10 cellular contexts compared by ENCODE assay signal in genomic region chr9:20997503-20998076, GRCh38. TPM values are rescaled to one million over a fixed set of nuclear protein-coding genes. Genes with fewer than 3 reads are reported as not detected.
A peak's percentile ranks its signal among the peaks of the same experiment; 100 is the strongest.
DNase-seq lines count a peak whose midpoint lies in the region; ATAC-seq and TF ChIP-seq lines count a peak whose summit lies in the region.
"Had no signal": no experiment of that assay in that cellular context is flagged by ENCODE, and none has a peak within 500 bp of the region (broad histone marks: within the 10 kb centered on the region; RNA-seq: fewer than 3 reads in every experiment).

No MANE protein-coding gene starts in this region.

- no peaks in the 10 kb centered on the region for H3K27me3 Mint-ChIP-seq in activated T-cell treated with anti-CD3 and anti-CD28 coated beads, Interleukin-2, amount 50 U/mL, for 72 hours (ENCODE audit: low read depth)
- no peaks in the 10 kb centered on the region for H3K27me3 Mint-ChIP-seq in stimulated activated memory B cell treated with anti-CD40 and anti-IgM and Interleukin-4, amounts not matched to agents 10 μg/mL and 1 μg/mL and 100 μg/mL, for 72 hours

- H3K4me3 ChIP-seq in dorsolateral prefrontal cortex, result no peak overlapping the region

- intact Hi-C loops in dorsolateral prefrontal cortex (cut with DNase I), result no loop called here

- peaks cover 13 to 15% of the 10 kb centered on the region in 2 donors for H3K36me3 Mint-ChIP-seq in activated T-cell treated with anti-CD3 and anti-CD28 coated beads, Interleukin-2, amount 50 U/mL, for 72 hours (ENCODE audit: insufficient read depth in 2 of 2)
- H3K36me3 Mint-ChIP-seq in stimulated activated memory B cell treated with anti-CD40 and anti-IgM and Interleukin-4, amounts not matched to agents 10 μg/mL and 1 μg/mL and 100 μg/mL, for 72 hours, result peaks cover 48% of the 10 kb centered on the region

- H3K27me3 ChIP-seq in dorsolateral prefrontal cortex, result no peaks in the 10 kb centered on the region

- peak overlapping the region in 1 of 2 donors; percentile 6 for H3K4me3 Mint-ChIP-seq in activated T-cell treated with anti-CD3 and anti-CD28 coated beads, Interleukin-2, amount 50 U/mL, for 72 hours
- H3K4me3 Mint-ChIP-seq in stimulated activated memory B cell treated with anti-CD40 and anti-IgM and Interleukin-4, amounts not matched to agents 10 μg/mL and 1 μg/mL and 100 μg/mL, for 72 hours, result no peak overlapping the region
- H3K4me3 Mint-ChIP-seq: H9 had no signal

- peak overlapping the region; percentile 42 for H3K27ac Mint-ChIP-seq in activated T-cell treated with anti-CD3 and anti-CD28 coated beads, Interleukin-2, amount 50 U/mL, for 72 hours
- no peak overlapping the region for H3K27ac Mint-ChIP-seq in stimulated activated memory B cell treated with anti-CD40 and anti-IgM and Interleukin-4, amounts not matched to agents 10 μg/mL and 1 μg/mL and 100 μg/mL, for 72 hours

- no peak overlapping the region for H3K27ac ChIP-seq in dorsolateral prefrontal cortex

- TF ChIP-seq CTCF in dorsolateral prefrontal cortex (IDR thresholded peaks at IDR 0.05 in 54 of 56, conservative IDR thresholded peaks at IDR 0.05 in 2 of 56; ENCODE audit: low read depth in 1 of 56, partially characterized antibody in 56 of 56), result no peak

- peak; percentile 79 to 93 for ATAC-seq in activated T-cell treated with anti-CD3 and anti-CD28 coated beads, Interleukin-2, amount 50 U/mL, for 72 hours (replicated peaks in 1 of 2)
- ATAC-seq in HG02870 (IDR thresholded peaks at IDR 0.05; ENCODE audit: unreplicated experiment), result peak; percentile 87
- peak; percentile 64 for ATAC-seq in stimulated activated memory B cell treated with anti-CD40 and anti-IgM and Interleukin-4, amounts not matched to agents 10 μg/mL and 1 μg/mL and 100 μg/mL, for 72 hours

- H3K9me3 Mint-ChIP-seq in activated T-cell treated with anti-CD3 and anti-CD28 coated beads, Interleukin-2, amount 50 U/mL, for 72 hours, result peaks cover 2 to 7% of the 10 kb centered on the region in 2 donors
- peaks cover 14% of the 10 kb centered on the region for H3K9me3 Mint-ChIP-seq in stimulated activated memory B cell treated with anti-CD40 and anti-IgM and Interleukin-4, amounts not matched to agents 10 μg/mL and 1 μg/mL and 100 μg/mL, for 72 hours

- no peak for DNase-seq in activated T-cell treated with anti-CD3 and anti-CD28 coated beads, Interleukin-2, amount 50 U/mL, for 72 hours
- DNase-seq in activated T-cell treated with anti-CD3 and anti-CD28 coated beads for 4 hours (no peak), NCI-H69 (lab: John Stamatoyannopoulos, UW) (peak; percentile 22), dorsolateral prefrontal cortex (no peak), amygdala (lab: John Stamatoyannopoulos, UW) (no peak), DMS79 (lab: John Stamatoyannopoulos, UW) (no peak)
- DNase-seq: H9, NCI-H82 had no signal

- H3K4me1 Mint-ChIP-seq in activated T-cell treated with anti-CD3 and anti-CD28 coated beads, Interleukin-2, amount 50 U/mL, for 72 hours (ENCODE audit: low read depth), result peaks cover 48% of the 10 kb centered on the region
- H3K4me1 Mint-ChIP-seq in stimulated activated memory B cell treated with anti-CD40 and anti-IgM and Interleukin-4, amounts not matched to agents 10 μg/mL and 1 μg/mL and 100 μg/mL, for 72 hours, result peaks cover 25% of the 10 kb centered on the region

RNA-seq across cellular contexts. Expression of gene HACD4, which starts 33.9 kb away (rescaled TPM):
- 1 to 10 TPM; 1.8 to 3.3 TPM for total RNA-seq in activated T-cell treated with anti-CD3 and anti-CD28 coated beads, Interleukin-2, amount 50 U/mL, for 72 hours
- 1 to 10 TPM in 110 of 120 experiments, under 1 TPM in 10; 0.63 to 3.7 (median 1.7) TPM for total RNA-seq in dorsolateral prefrontal cortex
